In the genomic region with DNA sequence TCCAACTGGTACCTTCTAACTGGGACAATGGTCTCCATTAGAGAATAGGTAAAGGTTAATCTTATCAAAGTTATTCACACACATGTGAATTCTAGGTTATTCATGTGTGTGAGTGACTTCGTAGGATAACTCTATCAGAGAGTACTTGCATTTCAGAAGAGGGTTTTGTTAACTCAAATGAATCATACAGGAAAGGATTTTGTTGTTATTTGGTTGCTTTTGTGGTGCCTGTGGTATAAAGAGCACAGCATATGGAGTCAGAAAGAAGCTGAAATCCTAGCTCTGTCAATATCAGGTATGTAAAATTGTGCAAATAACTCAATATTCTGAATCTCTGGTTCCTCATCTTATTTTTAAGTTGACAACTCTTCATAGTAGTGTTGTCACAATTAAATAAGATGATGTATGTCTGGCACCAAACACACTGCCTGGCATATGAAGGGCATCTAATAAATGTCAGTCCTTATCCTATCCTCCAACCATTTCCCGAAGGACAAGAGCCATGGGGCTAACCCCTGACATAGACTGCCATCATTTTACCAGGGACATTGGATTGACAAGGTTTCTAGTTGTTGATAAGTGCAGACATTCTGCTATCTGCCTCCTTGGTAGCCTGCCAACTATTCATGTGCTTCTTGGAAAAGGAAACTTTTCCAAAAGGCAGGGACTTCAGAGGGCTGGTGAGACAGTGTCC, we compare ENCODE assay signal across 33 cellular contexts.
"Had no signal": no experiment of that assay in that cellular context is flagged by ENCODE, and none has a peak within 500 bp of the region (broad histone marks: within the 10 kb centered on the region; RNA-seq: fewer than 3 reads in every experiment).

No MANE protein-coding gene starts in this region.

- H3K36me3 ChIP-seq: brain microvascular endothelial cell, SJCRH30 had no signal

- DNase-seq: activated CD4-positive, alpha-beta T cell treated with anti-CD3 and anti-CD28 coated beads for 36 hours; activated CD4-positive, alpha-beta T cell treated with anti-CD3 and anti-CD28 coated beads, Interleukin-2, amount 10 ng/mL, durations not matched to agents 7 days and 5 days; activated CD4-positive, alpha-beta T cell treated with anti-CD3 and anti-CD28 coated beads, Interleukin-2, amount 50 U/mL, for 48 hours; activated CD8-positive, alpha-beta T cell treated with anti-CD3 and anti-CD28 coated beads, Interleukin-2, amount 10 ng/mL, durations not matched to agents 7 days and 5 days; activated gamma-delta T cell; activated naive CD4-positive, alpha-beta T cell treated with Interleukin-2 at 50 U/mL for 16 hours; activated naive CD8-positive, alpha-beta T cell treated with anti-CD3 and anti-CD28 coated beads, Interleukin-2, amount 50 U/mL, for 24 hours; activated T-cell treated with anti-CD3 and anti-CD28 coated beads, Interleukin-2, amount 50 U/mL, for 24 hours; anterior cingulate cortex; brain microvascular endothelial cell; central memory CD4-positive, alpha-beta T cell; NCI-H1092 treated with DMSO at 0.1 percent for 48 hours; NCI-H1417; NCI-H146; NCI-H187; NCI-H2029 treated with DMSO at 0.1 percent for 48 hours; NCI-H2107; NCI-H2171; NCI-H510A; NCI-H526; NCI-H748 treated with DMSO at 0.1 percent for 48 hours; NK-92 treated with Interleukin-12 subunit alpha and Interleukin-12 subunit beta, amount 100 ng/mL, for 24 hours; PC-9; SHP77; SJCRH30; T1000 had no signal

- H3K27ac ChIP-seq: brain microvascular endothelial cell, KMS-11, PC-9, RWPE1, SJCRH30, SK-N-MC had no signal

- H3K9ac ChIP-seq: KMS-11 had no signal

- H3K9me3 ChIP-seq: SJCRH30 had no signal

- H2AFZ ChIP-seq: PC-9 had no signal

- H3K4me3 ChIP-seq: PC-9, SJCRH30, SK-N-MC had no signal

- H3K4me2 ChIP-seq: KMS-11, PC-9 had no signal

- FAIRE-seq: RCC 7860, TTC549 had no signal

- ATAC-seq: activated CD4-positive, alpha-beta T cell treated with anti-CD3 and anti-CD28 coated beads for 36 hours; activated CD4-positive, CD25-positive, alpha-beta regulatory T cell treated with anti-CD3 and anti-CD28 coated beads, Interleukin-2, amount 50 U/mL, for 24 hours; activated CD8-positive, alpha-beta T cell treated with anti-CD3 and anti-CD28 coated beads, Interleukin-2, amount 10 ng/mL, durations not matched to agents 7 days and 5 days; activated naive CD8-positive, alpha-beta T cell treated with anti-CD3 and anti-CD28 coated beads, Interleukin-2, amount 50 U/mL, for 24 hours; WTC11 had no signal

- H3K27me3 ChIP-seq: brain microvascular endothelial cell, SJCRH30 had no signal
